8 cellular contexts compared by ENCODE assay signal in genomic region chr11:106076923-106077608, GRCh38. TPM values are rescaled to one million over a fixed set of nuclear protein-coding genes. Genes with fewer than 3 reads are reported as not detected.
DNase-seq lines count a peak whose midpoint lies in the region; ATAC-seq and TF ChIP-seq lines count a peak whose summit lies in the region.

KBTBD3 (minus strand) TSS chr11:106077347; CDS start chr11:106059097, 18,250 bp downstream.

- no peaks in the 10 kb centered on the region for H3K9me3 ChIP-seq in upper lobe of left lung

- H3K27me3 ChIP-seq in upper lobe of left lung: no peaks in the 10 kb centered on the region

- TF ChIP-seq EP300 in upper lobe of left lung (IDR thresholded peaks at IDR 0.05): peak in 1 of 4 donors; percentile 53

- peak; percentile 32 for TF ChIP-seq CTCF in GM13976 (IDR thresholded peaks at IDR 0.05; ENCODE audit: borderline replicate concordance, control extremely low read depth, extremely low read depth, insufficient read depth, missing control alignments)
- TF ChIP-seq CTCF in upper lobe of left lung (IDR thresholded peaks at IDR 0.05): peak in 3 of 6 experiments; percentile 12 to 43 (median 40)

- peaks cover 0 to 17% (median 5%) of the 10 kb centered on the region in 4 donors for H3K36me3 ChIP-seq in upper lobe of left lung

- in situ Hi-C loops in GM13976 (cut with MboI; ENCODE audit: low sequenced_read_pairs, unreplicated experiment): no loop called here

- DNase-seq in GM13976 (ENCODE audit: low spot score): peak; percentile 93
- DNase-seq in NCI-H146 treated with DMSO at 0.1 percent for 48 hours (lab: John Stamatoyannopoulos, UW; ENCODE audit: unreplicated experiment): peak; percentile 97
- DNase-seq in T-helper 1 cell: peak; percentile 95 to 99 (median 97)
- DNase-seq in amniotic stem cell (lab: John Stamatoyannopoulos, UW): peak; percentile 99
- peak; percentile 99 for DNase-seq in left cardiac atrium
- peak; percentile 99 to 100 (median 100) for DNase-seq in posterior cingulate gyrus
- peak; percentile 81 to 99 for DNase-seq in upper lobe of left lung

- ATAC-seq in HG02885 (IDR thresholded peaks at IDR 0.05; ENCODE audit: poor library complexity, unreplicated experiment): peak; percentile 93
- peak; percentile 98 for ATAC-seq in left cardiac atrium
- ATAC-seq in upper lobe of left lung (ENCODE audit: low FRiP score in 2 of 2): peak; percentile 98 to 100

- WGBS in upper lobe of left lung, 2 donors: 0 to 1% methylated on average over 4 to 36 of the region's 37 CpGs

- peak within 1 kb of the TSS; percentile 66 to 81 (median 80) for H3K4me3 ChIP-seq in upper lobe of left lung

- intact Hi-C loops in left cardiac atrium (cut with DNase I): loop anchor here (5.0 to 10.0 kb wide), 2 partner anchors 52 to 55 kb away; partner anchors contain the start of gene MSANTD4 (in 2 of the 2)
- intact Hi-C loops in posterior cingulate gyrus (cut with DNase I): loop anchor here (1.0 to 10.0 kb wide), 4 partner anchors 55 to 462 kb away; partner anchors contain the start of genes GRIA4 and MSANTD4

- H3K27ac ChIP-seq in upper lobe of left lung: peak within 1 kb of the TSS; percentile 93 to 99 (median 96)

- peak in 3 of 4 donors; percentile 74 to 94 (median 89) for TF ChIP-seq POLR2A in upper lobe of left lung (IDR thresholded peaks at IDR 0.05)

- peaks cover 35 to 47% (median 39%) of the 10 kb centered on the region in 4 donors for H3K4me1 ChIP-seq in upper lobe of left lung

RNA-seq across cellular contexts. Expression of gene KBTBD3, which starts in this region (rescaled TPM):
- total RNA-seq in left cardiac atrium: 1 to 10 TPM; 8.3 to 8.5 TPM
- 1 to 10 TPM; 1.2 to 9.6 (median 6.2) TPM for total RNA-seq in upper lobe of left lung

Comparison
In these comparisons a context has a peak if more than half of its experiments do, and no peak if none do; other contexts are left out.
1. Peak in every context shown above with its lines: DNase-seq, ATAC-seq, H3K4me3 ChIP-seq and H3K27ac ChIP-seq.